In the genomic region with DNA sequence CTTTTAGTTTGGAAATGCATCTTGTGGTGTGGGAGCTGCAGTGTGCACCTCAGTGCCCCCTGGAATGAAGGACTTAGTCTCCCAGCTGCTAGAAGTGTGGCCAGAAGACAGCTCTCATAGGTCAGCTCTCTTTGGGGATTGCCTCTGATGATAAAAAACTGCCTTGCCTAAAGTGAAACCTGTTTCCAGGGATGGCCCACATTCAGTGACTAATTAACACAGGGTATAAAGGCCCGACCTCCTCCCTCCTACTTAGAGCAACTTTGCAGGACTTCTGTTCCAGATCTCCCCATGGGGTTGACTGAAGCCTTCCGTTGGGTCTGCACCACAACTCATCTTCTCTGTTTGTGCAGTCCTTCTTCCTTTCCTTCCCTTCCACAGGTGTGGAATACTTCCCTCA, we compare ENCODE assay signal across 17 cellular contexts. TPM values are rescaled to one million over a fixed set of nuclear protein-coding genes. Genes with fewer than 3 reads are reported as not detected.
DNase-seq lines count a peak whose midpoint lies in the region; ATAC-seq and TF ChIP-seq lines count a peak whose summit lies in the region.
"Had no signal": no experiment of that assay in that cellular context is flagged by ENCODE, and none has a peak within 500 bp of the region (broad histone marks: within the 10 kb centered on the region; RNA-seq: fewer than 3 reads in every experiment).

No MANE protein-coding gene starts in this region.

- intact Hi-C loops in activated CD4-positive, alpha-beta T cell treated with anti-CD3 and anti-CD28 coated beads for 36 hours (cut with DNase I, micrococcal nuclease): no loop called here
- intact Hi-C loops in left colon (cut with DNase I, micrococcal nuclease): no loop called here
- intact Hi-C loops in breast epithelium (cut with DNase I; ENCODE audit: low total_unique reads): no loop called here

- TF ChIP-seq CTCF in WTC11 (IDR thresholded peaks at IDR 0.05) (no peak), type B pancreatic cell (conservative IDR thresholded peaks at IDR 0.05) (no peak), breast epithelium (IDR thresholded peaks at IDR 0.05) (no peak)

- no peaks in the 10 kb centered on the region for H3K4me1 ChIP-seq in breast epithelium
- H3K4me1 ChIP-seq: BLaER1, SJCRH30 had no signal

- no peak overlapping the region for H3K27ac ChIP-seq in breast epithelium
- H3K27ac ChIP-seq: 22Rv1, BLaER1, RWPE1, SJCRH30 had no signal

- H3K27me3 Mint-ChIP-seq in activated CD4-positive, alpha-beta T cell treated with anti-CD3 and anti-CD28 coated beads for 36 hours: no peaks in the 10 kb centered on the region
- H3K27me3 Mint-ChIP-seq in WTC11 (ENCODE audit: low read depth) (no peaks in the 10 kb centered on the region), type B pancreatic cell (no peaks in the 10 kb centered on the region)

- CTCF ChIA-PET in activated CD4-positive, alpha-beta T cell treated with anti-CD3 and anti-CD28 coated beads for 36 hours (lab: Charles Lee): interaction anchor here (0.7 to 1.0 kb wide), 2 partner anchors 97 to 136 kb away, joined by 3 to 4 read pairs; no protein-coding TSS in a partner anchor
- CTCF ChIA-PET in WTC11 (lab: Charles Lee): interaction anchor here (0.6 kb wide), 1 partner anchor 9 kb away, joined by 4 read pairs; no protein-coding TSS in a partner anchor

- H3K4me3 ChIP-seq in breast epithelium: no peak overlapping the region
- H3K4me3 ChIP-seq: BLaER1, SJCRH30 had no signal

- no peaks in the 10 kb centered on the region for H3K9me3 ChIP-seq in breast epithelium
- H3K9me3 ChIP-seq: BLaER1, SJCRH30 had no signal

- no peaks in the 10 kb centered on the region for H3K9me3 Mint-ChIP-seq in activated CD4-positive, alpha-beta T cell treated with anti-CD3 and anti-CD28 coated beads for 36 hours (ENCODE audit: low read depth)
- H3K9me3 Mint-ChIP-seq in WTC11 (no peaks in the 10 kb centered on the region), type B pancreatic cell (peaks cover 5% of the 10 kb centered on the region)

- POLR2A ChIA-PET in activated CD4-positive, alpha-beta T cell treated with anti-CD3 and anti-CD28 coated beads for 36 hours (lab: Charles Lee): no interaction called here
- POLR2A ChIA-PET in WTC11 (lab: Charles Lee): interaction anchor here (0.6 kb wide), 1 partner anchor 9 kb away, joined by 3 read pairs; no protein-coding TSS in a partner anchor

- peaks cover 10% of the 10 kb centered on the region for H3K4me1 Mint-ChIP-seq in activated CD4-positive, alpha-beta T cell treated with anti-CD3 and anti-CD28 coated beads for 36 hours
- H3K4me1 Mint-ChIP-seq in WTC11: peaks cover 21% of the 10 kb centered on the region
- peaks cover 13% of the 10 kb centered on the region for H3K4me1 Mint-ChIP-seq in type B pancreatic cell (ENCODE audit: unreplicated experiment)

- H3K27me3 ChIP-seq in breast epithelium: no peaks in the 10 kb centered on the region
- H3K27me3 ChIP-seq: BLaER1, SJCRH30 had no signal

- H3K27ac Mint-ChIP-seq in activated CD4-positive, alpha-beta T cell treated with anti-CD3 and anti-CD28 coated beads for 36 hours: no peak overlapping the region
- H3K27ac Mint-ChIP-seq in WTC11 (peak overlapping the region; percentile 21; the same call in 1 of the 2 replicates), type B pancreatic cell (peak overlapping the region; percentile 98)

- DNase-seq in activated CD4-positive, alpha-beta T cell treated with anti-CD3 and anti-CD28 coated beads for 36 hours: no peak
- DNase-seq in activated CD4-positive, alpha-beta T cell treated with anti-CD3 and anti-CD28 coated beads, Interleukin-2, amount 50 U/mL, for 1 hour: no peak
- no peak for DNase-seq in WTC11 (ENCODE audit: low spot score)
- DNase-seq in left colon: no peak
- DNase-seq in type B pancreatic cell (ENCODE audit: extremely low spot score, unreplicated experiment): no peak
- DNase-seq in NCI-H128 (lab: John Stamatoyannopoulos, UW; ENCODE audit: unreplicated experiment): no peak
- no peak for DNase-seq in breast epithelium (ENCODE audit: low spot score in 2 of 2)
- DNase-seq in ureter (ENCODE audit: low spot score): no peak
- DNase-seq: DMS 273 treated with DMSO at 0.1 percent for 48 hours, NCI-H1417, NCI-H1930, NCI-H2171, SJCRH30 had no signal

- no peak for TF ChIP-seq POLR2A in breast epithelium (IDR thresholded peaks at IDR 0.05)

- peak; percentile 61 for ATAC-seq in activated CD4-positive, alpha-beta T cell treated with anti-CD3 and anti-CD28 coated beads for 36 hours
- ATAC-seq in WTC11: peak; percentile 32
- ATAC-seq in left colon: peak; percentile 66

- H3K4me3 Mint-ChIP-seq in activated CD4-positive, alpha-beta T cell treated with anti-CD3 and anti-CD28 coated beads for 36 hours: no peak overlapping the region
- H3K4me3 Mint-ChIP-seq in WTC11 (no peak overlapping the region), type B pancreatic cell (peak overlapping the region; percentile 65)

- H3K36me3 Mint-ChIP-seq in activated CD4-positive, alpha-beta T cell treated with anti-CD3 and anti-CD28 coated beads for 36 hours (ENCODE audit: low read depth): no peaks in the 10 kb centered on the region
- H3K36me3 Mint-ChIP-seq in WTC11: no peaks in the 10 kb centered on the region
- H3K36me3 Mint-ChIP-seq in type B pancreatic cell: no peaks in the 10 kb centered on the region

- H3K36me3 ChIP-seq in breast epithelium: no peaks in the 10 kb centered on the region
- H3K36me3 ChIP-seq: BLaER1, SJCRH30 had no signal

TF ChIP-seq in WTC11, 78 proteins besides CTCF, POLR2A, EP300 and RAD21 (continues in another document):
- TF ChIP-seq, protein P1, sequence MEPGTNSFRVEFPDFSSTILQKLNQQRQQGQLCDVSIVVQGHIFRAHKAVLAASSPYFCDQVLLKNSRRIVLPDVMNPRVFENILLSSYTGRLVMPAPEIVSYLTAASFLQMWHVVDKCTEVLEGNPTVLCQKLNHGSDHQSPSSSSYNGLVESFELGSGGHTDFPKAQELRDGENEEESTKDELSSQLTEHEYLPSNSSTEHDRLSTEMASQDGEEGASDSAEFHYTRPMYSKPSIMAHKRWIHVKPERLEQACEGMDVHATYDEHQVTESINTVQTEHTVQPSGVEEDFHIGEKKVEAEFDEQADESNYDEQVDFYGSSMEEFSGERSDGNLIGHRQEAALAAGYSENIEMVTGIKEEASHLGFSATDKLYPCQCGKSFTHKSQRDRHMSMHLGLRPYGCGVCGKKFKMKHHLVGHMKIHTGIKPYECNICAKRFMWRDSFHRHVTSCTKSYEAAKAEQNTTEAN (CRISPR knock-in tag; IDR thresholded peaks at IDR 0.05): no peak
- TF ChIP-seq MYBL2 (CRISPR knock-in tag; IDR thresholded peaks at IDR 0.05): no peak
- TF ChIP-seq, protein P2, sequence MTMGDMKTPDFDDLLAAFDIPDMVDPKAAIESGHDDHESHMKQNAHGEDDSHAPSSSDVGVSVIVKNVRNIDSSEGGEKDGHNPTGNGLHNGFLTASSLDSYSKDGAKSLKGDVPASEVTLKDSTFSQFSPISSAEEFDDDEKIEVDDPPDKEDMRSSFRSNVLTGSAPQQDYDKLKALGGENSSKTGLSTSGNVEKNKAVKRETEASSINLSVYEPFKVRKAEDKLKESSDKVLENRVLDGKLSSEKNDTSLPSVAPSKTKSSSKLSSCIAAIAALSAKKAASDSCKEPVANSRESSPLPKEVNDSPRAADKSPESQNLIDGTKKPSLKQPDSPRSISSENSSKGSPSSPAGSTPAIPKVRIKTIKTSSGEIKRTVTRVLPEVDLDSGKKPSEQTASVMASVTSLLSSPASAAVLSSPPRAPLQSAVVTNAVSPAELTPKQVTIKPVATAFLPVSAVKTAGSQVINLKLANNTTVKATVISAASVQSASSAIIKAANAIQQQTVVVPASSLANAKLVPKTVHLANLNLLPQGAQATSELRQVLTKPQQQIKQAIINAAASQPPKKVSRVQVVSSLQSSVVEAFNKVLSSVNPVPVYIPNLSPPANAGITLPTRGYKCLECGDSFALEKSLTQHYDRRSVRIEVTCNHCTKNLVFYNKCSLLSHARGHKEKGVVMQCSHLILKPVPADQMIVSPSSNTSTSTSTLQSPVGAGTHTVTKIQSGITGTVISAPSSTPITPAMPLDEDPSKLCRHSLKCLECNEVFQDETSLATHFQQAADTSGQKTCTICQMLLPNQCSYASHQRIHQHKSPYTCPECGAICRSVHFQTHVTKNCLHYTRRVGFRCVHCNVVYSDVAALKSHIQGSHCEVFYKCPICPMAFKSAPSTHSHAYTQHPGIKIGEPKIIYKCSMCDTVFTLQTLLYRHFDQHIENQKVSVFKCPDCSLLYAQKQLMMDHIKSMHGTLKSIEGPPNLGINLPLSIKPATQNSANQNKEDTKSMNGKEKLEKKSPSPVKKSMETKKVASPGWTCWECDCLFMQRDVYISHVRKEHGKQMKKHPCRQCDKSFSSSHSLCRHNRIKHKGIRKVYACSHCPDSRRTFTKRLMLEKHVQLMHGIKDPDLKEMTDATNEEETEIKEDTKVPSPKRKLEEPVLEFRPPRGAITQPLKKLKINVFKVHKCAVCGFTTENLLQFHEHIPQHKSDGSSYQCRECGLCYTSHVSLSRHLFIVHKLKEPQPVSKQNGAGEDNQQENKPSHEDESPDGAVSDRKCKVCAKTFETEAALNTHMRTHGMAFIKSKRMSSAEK (CRISPR knock-in tag; IDR thresholded peaks at IDR 0.05; ENCODE audit: borderline replicate concordance): no peak
- no peak for TF ChIP-seq TP53 (CRISPR knock-in tag; IDR thresholded peaks at IDR 0.05)
- TF ChIP-seq, protein P3, sequence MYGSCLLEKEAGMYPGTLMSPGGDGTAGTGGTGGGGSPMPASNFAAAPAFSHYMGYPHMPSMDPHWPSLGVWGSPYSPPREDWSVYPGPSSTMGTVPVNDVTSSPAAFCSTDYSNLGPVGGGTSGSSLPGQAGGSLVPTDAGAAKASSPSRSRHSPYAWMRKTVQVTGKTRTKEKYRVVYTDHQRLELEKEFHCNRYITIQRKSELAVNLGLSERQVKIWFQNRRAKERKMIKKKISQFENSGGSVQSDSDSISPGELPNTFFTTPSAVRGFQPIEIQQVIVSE (CRISPR knock-in tag; IDR thresholded peaks at IDR 0.05; ENCODE audit: borderline replicate concordance): no peak
- TF ChIP-seq, protein P4, sequence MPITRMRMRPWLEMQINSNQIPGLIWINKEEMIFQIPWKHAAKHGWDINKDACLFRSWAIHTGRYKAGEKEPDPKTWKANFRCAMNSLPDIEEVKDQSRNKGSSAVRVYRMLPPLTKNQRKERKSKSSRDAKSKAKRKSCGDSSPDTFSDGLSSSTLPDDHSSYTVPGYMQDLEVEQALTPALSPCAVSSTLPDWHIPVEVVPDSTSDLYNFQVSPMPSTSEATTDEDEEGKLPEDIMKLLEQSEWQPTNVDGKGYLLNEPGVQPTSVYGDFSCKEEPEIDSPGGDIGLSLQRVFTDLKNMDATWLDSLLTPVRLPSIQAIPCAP (CRISPR knock-in tag; IDR thresholded peaks at IDR 0.05): no peak

RNA-seq across cellular contexts. Expression of a gene that starts 53.2 kb away (rescaled TPM):
- total RNA-seq in activated CD4-positive, alpha-beta T cell treated with anti-CD3 and anti-CD28 coated beads for 36 hours: 1 to 10 TPM; 1.3 to 1.9 TPM
- total RNA-seq in WTC11 (2021) (0.92 to 1.6 TPM (median 1.3 TPM) in 3 replicates), left colon (1 to 10 TPM in 1 of 2 donors, not detected in 1; 3.3 TPM), type B pancreatic cell (ENCODE audit: low replicate concordance) (0.87 and 4.6 TPM in 2 replicates), breast epithelium (1 to 10 TPM in 1 of 3 donors, under 1 TPM in 1, not detected in 1; 0.66 to 2.4 TPM), ureter (not detected)
- total RNA-seq: NCI-H460, SJCRH30 had no signal
